ENCODE assay signal across 16 cellular contexts in genomic region chr7:21869785-21870402, GRCh38.
DNase-seq lines count a peak whose midpoint lies in the region; ATAC-seq and TF ChIP-seq lines count a peak whose summit lies in the region.
"Had no signal": no experiment of that assay in that cellular context is flagged by ENCODE, and none has a peak within 500 bp of the region (broad histone marks: within the 10 kb centered on the region; RNA-seq: fewer than 3 reads in every experiment).

No MANE protein-coding gene starts in this region.

- no peak for TF ChIP-seq CTCF in right atrium auricular region (IDR thresholded peaks at IDR 0.05)
- no peak for TF ChIP-seq CTCF in fibroblast of villous mesenchyme (IDR thresholded peaks at IDR 0.05; ENCODE audit: insufficient read depth, low read depth, low read length)
- TF ChIP-seq CTCF in lower lobe of right lung (IDR thresholded peaks at IDR 0.05), result no peak

- H3K4me1 ChIP-seq in right atrium auricular region (no peaks in the 10 kb centered on the region), lower lobe of right lung (no peaks in the 10 kb centered on the region)

- intact Hi-C loops in Right ventricle myocardium inferior (cut with DNase I) (no loop called here), lower lobe of right lung (cut with DNase I) (no loop called here)

- H3K27me3 ChIP-seq in right atrium auricular region, result no peaks in the 10 kb centered on the region
- no peaks in the 10 kb centered on the region for H3K27me3 ChIP-seq in lower lobe of right lung (ENCODE audit: low read depth)

- no peak overlapping the region for H3K4me3 ChIP-seq in right atrium auricular region
- no peak overlapping the region for H3K4me3 ChIP-seq in fibroblast of villous mesenchyme (ENCODE audit: low read depth, low read length)
- H3K4me3 ChIP-seq in skeletal muscle cell (ENCODE audit: low read depth, low read length), result no peak overlapping the region
- no peak overlapping the region for H3K4me3 ChIP-seq in lower lobe of right lung
- H3K4me3 ChIP-seq: skin epidermis had no signal

- DNase-seq in Right ventricle myocardium inferior (ENCODE audit: missing footprints) (no peak), right atrium auricular region (ENCODE audit: low spot score) (no peak), RPMI7951 (ENCODE audit: low read depth) (peak; percentile 30), fibroblast of villous mesenchyme (ENCODE audit: low read depth) (peak; percentile 44), skeletal muscle cell (ENCODE audit: low read depth) (peak; percentile 4), lower lobe of right lung (no peak)
- DNase-seq: activated CD4-positive, alpha-beta T cell treated with anti-CD3 and anti-CD28 coated beads, Interleukin-2, amount 50 U/mL, for 1 hour; activated naive CD8-positive, alpha-beta T cell treated with anti-CD3 and anti-CD28 coated beads, Interleukin-2, amount 50 U/mL, for 24 hours; activated T-cell treated with anti-CD3 and anti-CD28 coated beads, Interleukin-2, amount 50 U/mL, for 48 hours; dermis blood vessel endothelial cell; NCI-H187; NCI-H524 treated with DMSO at 0.1 percent for 48 hours; stimulated activated naive CD8-positive, alpha-beta T cell treated with anti-CD3 and anti-CD28 coated beads, Interleukin-15, amount 100 ng/mL, for 72 hours had no signal

- no peaks in the 10 kb centered on the region for H3K9me3 ChIP-seq in right atrium auricular region
- H3K9me3 ChIP-seq in lower lobe of right lung, result no peaks in the 10 kb centered on the region

- ATAC-seq in Right ventricle myocardium inferior (peak; percentile 52), GM19351 (IDR thresholded peaks at IDR 0.05; ENCODE audit: unreplicated experiment) (no peak), lower lobe of right lung (no peak), HG02763 (IDR thresholded peaks at IDR 0.05; ENCODE audit: unreplicated experiment) (no peak)
- ATAC-seq: activated naive CD8-positive, alpha-beta T cell treated with anti-CD3 and anti-CD28 coated beads, Interleukin-2, amount 50 U/mL, for 24 hours; stimulated activated naive CD8-positive, alpha-beta T cell treated with anti-CD3 and anti-CD28 coated beads, Interleukin-15, amount 100 ng/mL, for 72 hours had no signal

- H3K36me3 ChIP-seq in right atrium auricular region (no peaks in the 10 kb centered on the region), lower lobe of right lung (no peaks in the 10 kb centered on the region)

- H3K27ac ChIP-seq in right atrium auricular region, result no peak overlapping the region
- H3K27ac ChIP-seq in lower lobe of right lung, result no peak overlapping the region
- H3K27ac ChIP-seq: skin epidermis had no signal

Comparison
In these comparisons a context has a peak if more than half of its experiments do, and no peak if none do; other contexts are left out.
1. DNase-seq: peak in RPMI7951 (single experiment), fibroblast of villous mesenchyme (single experiment) and skeletal muscle cell (single experiment); none in Right ventricle myocardium inferior (single experiment), right atrium auricular region (single experiment) and lower lobe of right lung (single experiment).